1 cellular context compared by ENCODE assay signal in the genomic region with DNA sequence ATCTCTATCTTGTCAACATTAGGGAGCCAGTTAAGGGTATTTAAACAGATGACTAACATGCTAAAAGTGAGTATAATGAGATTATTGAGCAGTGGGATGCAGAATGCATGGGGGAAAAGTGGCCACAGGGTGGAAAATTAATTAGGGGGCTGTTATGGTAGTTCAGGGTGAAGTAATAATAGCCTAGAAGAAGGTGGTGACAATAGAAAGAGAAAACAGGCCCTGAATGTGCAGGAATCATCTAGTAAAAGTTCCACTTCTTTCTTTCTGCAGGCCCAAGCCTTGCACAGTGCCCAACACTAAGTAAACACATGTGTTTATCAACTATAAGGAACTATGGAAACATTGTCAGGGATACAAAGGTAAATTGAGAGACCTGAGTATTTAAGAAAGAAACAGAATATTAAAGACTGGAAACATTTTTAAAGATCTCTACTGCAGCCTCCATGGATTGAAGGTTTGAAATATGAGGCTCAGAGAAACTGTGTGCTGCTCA.
TF ChIP-seq lines count a peak whose summit lies in the region.

No MANE protein-coding gene starts in this region.

TF ChIP-seq in SK-N-SH, 30 proteins besides CTCF, POLR2A, EP300 and RAD21 (continued from another document):
- TF ChIP-seq ZBTB33 (IDR thresholded peaks at IDR 0.05; ENCODE audit: borderline replicate concordance, low read depth) (no peak), FOSL2 (IDR thresholded peaks at IDR 0.05; ENCODE audit: borderline replicate concordance, low read depth) (no peak), TEAD4 (IDR thresholded peaks at IDR 0.05; ENCODE audit: borderline replicate concordance, insufficient read depth) (no peak), RCOR1 (IDR thresholded peaks at IDR 0.05; ENCODE audit: low read length) (peak; percentile 59; the same call in 1 of the 2 replicates)
